Comparison of ENCODE assay signal across 37 cellular contexts in the genomic region with DNA sequence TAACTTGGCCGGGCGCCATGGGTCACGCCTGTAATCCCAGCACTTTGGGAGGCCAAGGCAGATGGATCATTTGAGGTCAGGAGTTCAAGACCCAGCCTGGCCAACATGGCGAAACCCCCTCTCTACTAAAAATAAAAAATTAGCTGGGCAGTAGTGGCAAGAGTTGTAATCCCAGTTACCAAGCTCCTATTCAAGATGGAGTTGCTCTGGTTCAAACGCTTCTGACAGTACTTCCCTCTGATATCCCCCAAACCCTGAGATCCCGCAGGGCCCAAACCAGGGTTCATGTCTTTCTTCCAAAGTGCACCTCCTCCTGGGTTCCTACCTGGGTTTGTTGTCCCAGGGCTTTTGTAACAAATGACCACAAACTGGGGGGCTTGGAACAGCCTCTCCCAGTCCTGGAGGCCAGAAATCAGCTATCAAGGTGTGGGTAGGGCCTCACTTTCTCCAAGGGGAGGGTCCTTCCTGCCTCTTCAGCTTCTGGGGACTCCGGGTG. TPM values are rescaled to one million over a fixed set of nuclear protein-coding genes. Genes with fewer than 3 reads are reported as not detected.
"Had no signal": no experiment of that assay in that cellular context is flagged by ENCODE, and none has a peak within 500 bp of the region (broad histone marks: within the 10 kb centered on the region; RNA-seq: fewer than 3 reads in every experiment).

No MANE protein-coding gene starts in this region.

- H3K36me3 ChIP-seq: MG63 had no signal

- H3K27me3 ChIP-seq: MG63 had no signal

- H3K9me3 ChIP-seq: MG63 had no signal

- H3K4me3 ChIP-seq: MG63 had no signal

- DNase-seq: Karpas-422, Kasumi-1, MG63, MM.1S, MV-4-11, NCI-H1048, NCI-H1092, NCI-H1092 treated with DMSO at 0.1 percent for 48 hours, NCI-H1105, NCI-H1105 treated with DMSO at 0.1 percent for 48 hours, NCI-H1417, NCI-H1417 treated with DMSO at 0.1 percent for 48 hours, NCI-H1436, NCI-H1436 treated with DMSO at 0.1 percent for 48 hours, NCI-H146, NCI-H1694, NCI-H1694 treated with DMSO at 0.1 percent for 48 hours, NCI-H187, NCI-H187 treated with DMSO at 0.1 percent for 48 hours, NCI-H1930, NCI-H2029, NCI-H2029 treated with DMSO at 0.1 percent for 48 hours, NCI-H2081, NCI-H2081 treated with DMSO at 0.1 percent for 48 hours, NCI-H2107, NCI-H2171, NCI-H2171 treated with DMSO at 0.1 percent for 48 hours, NCI-H2227 treated with DMSO at 0.1 percent for 48 hours, NCI-H226, NCI-H345, NCI-H446, NCI-H446 treated with DMSO at 0.1 percent for 48 hours, NCI-H510A, NCI-H510A treated with DMSO at 0.1 percent for 48 hours had no signal

RNA-seq across cellular contexts. Expression of a gene that starts 13.7 kb away (rescaled TPM):
- total RNA-seq: LHCN-M2, M059J, NCI-H460 had no signal

RNA-seq across cellular contexts. Expression of a gene that starts 59.5 kb away (rescaled TPM):
- total RNA-seq: LHCN-M2, M059J had no signal
